32 cellular contexts compared by ENCODE assay signal in the genomic region with DNA sequence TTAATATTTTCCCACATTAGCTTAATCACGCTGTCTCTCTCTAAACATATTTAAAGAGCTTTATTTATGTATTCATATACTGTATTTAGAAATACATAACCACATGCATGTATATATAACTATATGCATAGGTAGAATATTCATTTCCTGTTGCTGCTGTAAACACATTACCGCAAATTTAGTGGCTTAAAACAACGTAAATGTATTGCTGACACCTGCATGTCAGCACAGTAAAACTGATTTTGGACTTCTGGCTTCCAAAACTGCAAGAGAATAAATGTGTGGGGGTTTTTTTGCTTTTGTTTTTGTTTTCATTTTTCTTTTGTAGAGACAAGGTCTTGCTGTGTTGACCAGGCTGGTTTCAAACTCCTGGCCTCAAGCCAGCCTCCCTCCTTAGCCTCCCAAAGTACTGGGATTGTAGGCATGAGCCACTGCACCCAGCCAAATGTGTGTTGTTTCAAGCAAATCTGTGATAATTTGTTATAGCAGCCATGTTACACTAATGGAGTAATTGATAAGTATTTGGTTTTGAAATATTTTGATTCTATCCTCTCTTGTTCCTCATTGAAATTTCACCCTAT.
"Had no signal": no experiment of that assay in that cellular context is flagged by ENCODE, and none has a peak within 500 bp of the region (broad histone marks: within the 10 kb centered on the region; RNA-seq: fewer than 3 reads in every experiment).

No MANE protein-coding gene starts in this region.

- H3K27ac Mint-ChIP-seq: activated CD4-positive, alpha-beta memory T cell treated with anti-CD3 and anti-CD28 coated beads, Interleukin-2, amount 10 ng/mL, durations not matched to agents 7 days and 5 days; activated CD4-positive, alpha-beta T cell treated with anti-CD3 and anti-CD28 coated beads for 36 hours; activated CD4-positive, alpha-beta T cell treated with anti-CD3 and anti-CD28 coated beads, Interleukin-2, amount 10 ng/mL, durations not matched to agents 7 days and 5 days; activated CD8-positive, alpha-beta memory T cell treated with anti-CD3 and anti-CD28 coated beads, Interleukin-2, amount 10 ng/mL, durations not matched to agents 7 days and 5 days; activated CD8-positive, alpha-beta T cell treated with anti-CD3 and anti-CD28 coated beads, Interleukin-2, amount 10 ng/mL, durations not matched to agents 7 days and 5 days; activated naive CD4-positive, alpha-beta T cell treated with anti-CD3 and anti-CD28 coated beads, Interleukin-2, amount 10 ng/mL, durations not matched to agents 7 days and 5 days; activated naive CD4-positive, alpha-beta T cell treated with anti-CD3 and anti-CD28 coated beads, Interleukin-2, amount 50 U/mL, for 24 hours; activated naive CD8-positive, alpha-beta T cell; activated naive CD8-positive, alpha-beta T cell treated with anti-CD3 and anti-CD28 coated beads, Interleukin-2, amount 10 ng/mL, durations not matched to agents 7 days and 5 days; activated naive CD8-positive, alpha-beta T cell treated with anti-CD3 and anti-CD28 coated beads, Interleukin-2, amount 50 U/mL, for 24 hours; activated T-cell treated with anti-CD3 and anti-CD28 coated beads, Interleukin-2, amount 50 U/mL, for 24 hours; activated T-helper 2 cell treated with anti-CD3 and anti-CD28 coated beads, Interferon-gamma antibody, Interleukin-2, Interleukin-4, amounts not matched to agents 10 μg/mL and 5 μg/mL and 100 μg/mL, durations not matched to agents 14 hours and 24 hours and 36 hours; T-helper 1 cell treated with Interleukin-12 subunit alpha and Interleukin-12 subunit beta and Interleukin-4 antibody, amounts not matched to agents 30 μg/mL and 1 μg/mL, for 36 hours; T-helper 2 cell treated with Interferon-gamma antibody and Interleukin-4, amounts not matched to agents 5 μg/mL and 100 μg/mL, for 36 hours had no signal

- H3K4me3 Mint-ChIP-seq: activated CD4-positive, alpha-beta memory T cell treated with anti-CD3 and anti-CD28 coated beads, Interleukin-2, amount 10 ng/mL, durations not matched to agents 7 days and 5 days; activated CD4-positive, alpha-beta T cell treated with anti-CD3 and anti-CD28 coated beads for 36 hours; activated CD4-positive, alpha-beta T cell treated with anti-CD3 and anti-CD28 coated beads, Interleukin-2, amount 10 ng/mL, durations not matched to agents 7 days and 5 days; activated CD8-positive, alpha-beta memory T cell treated with anti-CD3 and anti-CD28 coated beads, Interleukin-2, amount 10 ng/mL, durations not matched to agents 7 days and 5 days; activated CD8-positive, alpha-beta T cell treated with anti-CD3 and anti-CD28 coated beads, Interleukin-2, amount 10 ng/mL, durations not matched to agents 7 days and 5 days; activated naive CD4-positive, alpha-beta T cell treated with anti-CD3 and anti-CD28 coated beads, Interleukin-2, amount 10 ng/mL, durations not matched to agents 7 days and 5 days; activated naive CD4-positive, alpha-beta T cell treated with anti-CD3 and anti-CD28 coated beads, Interleukin-2, amount 50 U/mL, for 24 hours; activated naive CD8-positive, alpha-beta T cell; activated naive CD8-positive, alpha-beta T cell treated with anti-CD3 and anti-CD28 coated beads, Interleukin-2, amount 10 ng/mL, durations not matched to agents 7 days and 5 days; activated naive CD8-positive, alpha-beta T cell treated with anti-CD3 and anti-CD28 coated beads, Interleukin-2, amount 50 U/mL, for 24 hours; activated T-cell treated with anti-CD3 and anti-CD28 coated beads, Interleukin-2, amount 50 U/mL, for 24 hours; central memory CD8-positive, alpha-beta T cell; T-helper 1 cell treated with Interleukin-12 subunit alpha and Interleukin-12 subunit beta and Interleukin-4 antibody, amounts not matched to agents 30 μg/mL and 1 μg/mL, for 36 hours; T-helper 2 cell treated with Interferon-gamma antibody and Interleukin-4, amounts not matched to agents 5 μg/mL and 100 μg/mL, for 36 hours had no signal

- H3K36me3 ChIP-seq: ascending aorta, cardiac muscle cell had no signal

- H3K36me3 Mint-ChIP-seq: activated CD8-positive, alpha-beta memory T cell treated with anti-CD3 and anti-CD28 coated beads, Interleukin-2, amount 10 ng/mL, durations not matched to agents 7 days and 5 days; activated naive CD4-positive, alpha-beta T cell treated with anti-CD3 and anti-CD28 coated beads, Interleukin-2, amount 10 ng/mL, durations not matched to agents 7 days and 5 days; activated naive CD4-positive, alpha-beta T cell treated with anti-CD3 and anti-CD28 coated beads, Interleukin-2, amount 50 U/mL, for 24 hours; activated naive CD8-positive, alpha-beta T cell; activated naive CD8-positive, alpha-beta T cell treated with anti-CD3 and anti-CD28 coated beads, Interleukin-2, amount 10 ng/mL, durations not matched to agents 7 days and 5 days; brain had no signal

- H3K4me1 Mint-ChIP-seq: activated CD4-positive, alpha-beta memory T cell treated with anti-CD3 and anti-CD28 coated beads, Interleukin-2, amount 10 ng/mL, durations not matched to agents 7 days and 5 days; activated CD4-positive, alpha-beta T cell treated with anti-CD3 and anti-CD28 coated beads for 36 hours; activated CD4-positive, alpha-beta T cell treated with anti-CD3 and anti-CD28 coated beads, Interleukin-2, amount 10 ng/mL, durations not matched to agents 7 days and 5 days; activated CD8-positive, alpha-beta memory T cell treated with anti-CD3 and anti-CD28 coated beads, Interleukin-2, amount 10 ng/mL, durations not matched to agents 7 days and 5 days; activated naive CD4-positive, alpha-beta T cell treated with anti-CD3 and anti-CD28 coated beads, Interleukin-2, amount 10 ng/mL, durations not matched to agents 7 days and 5 days; activated naive CD4-positive, alpha-beta T cell treated with anti-CD3 and anti-CD28 coated beads, Interleukin-2, amount 50 U/mL, for 24 hours; activated naive CD8-positive, alpha-beta T cell treated with anti-CD3 and anti-CD28 coated beads, Interleukin-2, amount 10 ng/mL, durations not matched to agents 7 days and 5 days; activated naive CD8-positive, alpha-beta T cell treated with anti-CD3 and anti-CD28 coated beads, Interleukin-2, amount 50 U/mL, for 24 hours; central memory CD8-positive, alpha-beta T cell had no signal

- DNase-seq: activated CD4-positive, alpha-beta memory T cell treated with anti-CD3 and anti-CD28 coated beads, Interleukin-2, amount 10 ng/mL, durations not matched to agents 7 days and 5 days; activated CD4-positive, alpha-beta T cell treated with anti-CD3 and anti-CD28 coated beads for 1 hour; activated CD4-positive, alpha-beta T cell treated with anti-CD3 and anti-CD28 coated beads for 36 hours; activated CD4-positive, alpha-beta T cell treated with anti-CD3 and anti-CD28 coated beads for 48 hours; activated CD4-positive, alpha-beta T cell treated with anti-CD3 and anti-CD28 coated beads, Interleukin-2, amount 10 ng/mL, durations not matched to agents 7 days and 5 days; activated CD4-positive, alpha-beta T cell treated with anti-CD3 and anti-CD28 coated beads, Interleukin-2, amount 50 U/mL, for 48 hours; activated CD4-positive, CD25-positive, alpha-beta regulatory T cell; activated CD8-positive, alpha-beta memory T cell treated with anti-CD3 and anti-CD28 coated beads, Interleukin-2, amount 10 ng/mL, durations not matched to agents 7 days and 5 days; activated CD8-positive, alpha-beta memory T cell treated with anti-CD3 and anti-CD28 coated beads, Interleukin-2, amount 50 U/mL, for 48 hours; activated CD8-positive, alpha-beta T cell treated with anti-CD3 and anti-CD28 coated beads, Interleukin-2, amount 10 ng/mL, durations not matched to agents 7 days and 5 days; activated effector memory CD4-positive, alpha-beta T cell treated with Interleukin-2 at 50 U/mL for 16 hours; activated gamma-delta T cell; activated naive CD4-positive, alpha-beta T cell treated with anti-CD3 and anti-CD28 coated beads, Interleukin-2, amount 10 ng/mL, durations not matched to agents 7 days and 5 days; activated naive CD4-positive, alpha-beta T cell treated with Interleukin-2 at 50 U/mL for 16 hours; activated naive CD8-positive, alpha-beta T cell treated with anti-CD3 and anti-CD28 coated beads, Interleukin-2, amount 10 ng/mL, durations not matched to agents 7 days and 5 days; activated naive CD8-positive, alpha-beta T cell treated with anti-CD3 and anti-CD28 coated beads, Interleukin-2, amount 50 U/mL, for 24 hours; activated T-cell treated with anti-CD3 and anti-CD28 coated beads, Interleukin-2, amount 50 U/mL, for 24 hours; activated T-cell treated with anti-CD3 and anti-CD28 coated beads, Interleukin-2, amount 50 U/mL, for 48 hours; T-helper 1 cell; T-helper 2 cell; T-helper 9 cell had no signal

- ATAC-seq: activated CD4-positive, alpha-beta T cell treated with anti-CD3 and anti-CD28 coated beads for 36 hours; activated CD4-positive, CD25-positive, alpha-beta regulatory T cell treated with anti-CD3 and anti-CD28 coated beads, Interleukin-2, amount 50 U/mL, for 24 hours; activated CD8-positive, alpha-beta memory T cell treated with anti-CD3 and anti-CD28 coated beads, Interleukin-2, amount 10 ng/mL, durations not matched to agents 7 days and 5 days; activated CD8-positive, alpha-beta T cell treated with anti-CD3 and anti-CD28 coated beads, Interleukin-2, amount 10 ng/mL, durations not matched to agents 7 days and 5 days; activated naive CD8-positive, alpha-beta T cell treated with anti-CD3 and anti-CD28 coated beads, Interleukin-2, amount 50 U/mL, for 24 hours had no signal

- H3K27ac ChIP-seq: ascending aorta, cardiac muscle cell, VCaP had no signal

- H3K27me3 ChIP-seq: ascending aorta, cardiac muscle cell had no signal

- H3K9me3 Mint-ChIP-seq: activated CD4-positive, alpha-beta memory T cell treated with anti-CD3 and anti-CD28 coated beads, Interleukin-2, amount 10 ng/mL, durations not matched to agents 7 days and 5 days; activated CD4-positive, alpha-beta T cell treated with anti-CD3 and anti-CD28 coated beads, Interleukin-2, amount 10 ng/mL, durations not matched to agents 7 days and 5 days; activated naive CD4-positive, alpha-beta T cell treated with anti-CD3 and anti-CD28 coated beads, Interleukin-2, amount 10 ng/mL, durations not matched to agents 7 days and 5 days had no signal

- H3K4me3 ChIP-seq: ascending aorta, cardiac muscle cell had no signal

- H3K27me3 Mint-ChIP-seq: activated CD4-positive, alpha-beta memory T cell treated with anti-CD3 and anti-CD28 coated beads, Interleukin-2, amount 10 ng/mL, durations not matched to agents 7 days and 5 days; activated naive CD4-positive, alpha-beta T cell treated with anti-CD3 and anti-CD28 coated beads, Interleukin-2, amount 10 ng/mL, durations not matched to agents 7 days and 5 days; activated naive CD8-positive, alpha-beta T cell treated with anti-CD3 and anti-CD28 coated beads, Interleukin-2, amount 10 ng/mL, durations not matched to agents 7 days and 5 days; brain had no signal
